ENCODE assay signal across 8 cellular contexts in genomic region chr14:73764881-73765280, GRCh38. TPM values are rescaled to one million over a fixed set of nuclear protein-coding genes. Genes with fewer than 3 reads are reported as not detected.
DNase-seq lines count a peak whose midpoint lies in the region; FAIRE-seq and TF ChIP-seq lines count a peak whose summit lies in the region.

No MANE protein-coding gene starts in this region.

- H3K27me3 ChIP-seq in SU-DHL-6 (ENCODE audit: low read length) = no peaks in the 10 kb centered on the region
- H3K27me3 ChIP-seq in hepatocyte = no peaks in the 10 kb centered on the region
- no peaks in the 10 kb centered on the region for H3K27me3 ChIP-seq in small intestine (ENCODE audit: control insufficient read depth in 2 of 2, insufficient read depth in 2 of 2, low read length in 2 of 2)

- H3K27ac ChIP-seq in SU-DHL-6 (ENCODE audit: low read depth, low read length) (peak overlapping the region; percentile 7; the same call in 1 of the 2 replicates), hepatocyte (peak overlapping the region; percentile 15), small intestine (ENCODE audit: low read depth in 1 of 2, low read length in 1 of 2) (peak overlapping the region; percentile 60 to 89)

- in situ Hi-C loops in G401 (cut with HindIII; ENCODE audit: low sequenced_read_pairs) = no loop called here

- H3K4me1 Mint-ChIP-seq in osteocyte (ENCODE audit: unreplicated experiment) = peaks cover 50% of the 10 kb centered on the region

- H4K20me1 ChIP-seq in SU-DHL-6 (ENCODE audit: low read depth, low read length) = no peaks in the 10 kb centered on the region
- H4K20me1 ChIP-seq in hepatocyte (ENCODE audit: insufficient read depth, poor library complexity, severe bottlenecking) = peaks cover 7% of the 10 kb centered on the region

- H3K27ac Mint-ChIP-seq in osteocyte (ENCODE audit: unreplicated experiment) = no peak overlapping the region

- no peaks in the 10 kb centered on the region for H3K36me3 ChIP-seq in SU-DHL-6 (ENCODE audit: low read length)
- no peaks in the 10 kb centered on the region for H3K36me3 ChIP-seq in hepatocyte (replicated peaks; ENCODE audit: insufficient read depth, low read depth)
- peaks cover 0 to 2% of the 10 kb centered on the region in 2 donors for H3K36me3 ChIP-seq in small intestine (ENCODE audit: control insufficient read depth in 2 of 2, insufficient read depth in 2 of 2, low read length in 2 of 2)

- H3K9me3 ChIP-seq in SU-DHL-6 (ENCODE audit: insufficient read depth, low read length) = no peaks in the 10 kb centered on the region
- no peaks in the 10 kb centered on the region for H3K9me3 ChIP-seq in hepatocyte (ENCODE audit: low read depth)
- H3K9me3 ChIP-seq in small intestine (ENCODE audit: control insufficient read depth, low read depth) = no peaks in the 10 kb centered on the region

- no peak overlapping the region for H2AFZ ChIP-seq in SU-DHL-6 (ENCODE audit: low read depth, low read length, severe bottlenecking)
- H2AFZ ChIP-seq in hepatocyte = no peak overlapping the region

- H3K4me3 Mint-ChIP-seq in osteocyte (ENCODE audit: unreplicated experiment) = no peak overlapping the region

- TF ChIP-seq CTCF in SU-DHL-6 (IDR thresholded peaks at IDR 0.05; ENCODE audit: insufficient read depth, low read length, poor library complexity, severe bottlenecking) = no peak
- no peak for TF ChIP-seq CTCF in hepatocyte (IDR thresholded peaks at IDR 0.05; ENCODE audit: poor library complexity)
- no peak for TF ChIP-seq CTCF in osteocyte (IDR thresholded peaks at IDR 0.05)

- 81% methylated on average over 4 of the region's 4 CpGs for WGBS in hepatocyte (ENCODE audit: low lambda C conversion rate, missing lambda C conversion rate)
- 7 to 18% (median 8%) methylated on average over 4 of the region's 4 CpGs for WGBS in small intestine, 3 donors

- H3K9ac ChIP-seq in SU-DHL-6 (ENCODE audit: low read length) = no peak overlapping the region

- H3K9me2 ChIP-seq in SU-DHL-6 (replicated peaks; ENCODE audit: insufficient read depth, low read length) (no peaks in the 10 kb centered on the region), hepatocyte (replicated peaks; ENCODE audit: insufficient read depth) (no peaks in the 10 kb centered on the region)

- H3K4me2 ChIP-seq in SU-DHL-6 (ENCODE audit: low read depth, low read length, poor library complexity, severe bottlenecking) (no peak overlapping the region), hepatocyte (no peak overlapping the region)

- FAIRE-seq in small intestine (lab: Jason Lieb, UNC) = no peak

- DNase-seq in HT-29 (ENCODE audit: low spot score) (peak; percentile 70), hepatocyte (ENCODE audit: low spot score) (no peak), small intestine (peak; percentile 89), osteocyte (ENCODE audit: extremely low spot score, unreplicated experiment) (no peak), G401 (ENCODE audit: low spot score) (no peak), T-helper 2 cell (no peak)
- DNase-seq in stimulated activated naive CD4-positive, alpha-beta T cell treated with Interleukin-2 at 50 U/mL for 16 hours (lab: John Stamatoyannopoulos, UW) = no peak

- H3K79me2 ChIP-seq in SU-DHL-6 (ENCODE audit: insufficient read depth, low read length) = peaks cover 22% of the 10 kb centered on the region
- peaks cover 92% of the 10 kb centered on the region for H3K79me2 ChIP-seq in hepatocyte

- H3F3A ChIP-seq in SU-DHL-6 (ENCODE audit: insufficient read depth) = peaks cover 44% of the 10 kb centered on the region

- H3K4me3 ChIP-seq in SU-DHL-6 (ENCODE audit: insufficient read depth, low read length, poor library complexity, severe bottlenecking) (no peak overlapping the region), hepatocyte (no peak overlapping the region), small intestine (ENCODE audit: low read depth in 1 of 2, low read length in 2 of 2) (no peak overlapping the region)

- H3K9me3 Mint-ChIP-seq in osteocyte (ENCODE audit: unreplicated experiment) = no peaks in the 10 kb centered on the region

- H3K27me3 Mint-ChIP-seq in osteocyte (ENCODE audit: unreplicated experiment) = no peaks in the 10 kb centered on the region

- H3K4me1 ChIP-seq in hepatocyte (ENCODE audit: insufficient read depth) (peaks cover 48% of the 10 kb centered on the region), small intestine (ENCODE audit: control insufficient read depth in 2 of 2, insufficient read depth in 1 of 2, low read depth in 1 of 2, low read length in 1 of 2) (peaks cover 18 to 51% of the 10 kb centered on the region in 2 donors)

- H3K36me3 Mint-ChIP-seq in osteocyte (ENCODE audit: unreplicated experiment) = no peaks in the 10 kb centered on the region

RNA-seq across cellular contexts. Expression of gene PNMA1, which starts 50.7 kb away (rescaled TPM):
- 6.3 and 7.5 TPM in 2 replicates for total RNA-seq in HT-29 (2014; rRNA removed; shearing (Covaris generic))
- total RNA-seq in hepatocyte (23.0 and 27.3 TPM in 2 replicates), osteocyte (81.4 and 81.8 TPM in 2 replicates)
- polyA plus RNA-seq in hepatocyte (41.2 and 45.7 TPM in 2 replicates), small intestine (10 to 100 TPM; 10.8 to 23.5 (median 17.0) TPM)
- 65.8 and 80.4 TPM in 2 replicates for total RNA-seq in G401 (2014; rRNA removed; shearing (Covaris generic))

Comparison
In these comparisons a context has a peak if more than half of its experiments do, and no peak if none do; other contexts are left out.
1. DNase-seq: peak in HT-29 (single experiment) and small intestine (single experiment); none in hepatocyte (single experiment), osteocyte (single experiment), G401 (single experiment), T-helper 2 cell (0 of 5) and stimulated activated naive CD4-positive, alpha-beta T cell treated with Interleukin-2 at 50 U/mL for 16 hours (single experiment).
2. H3K27ac ChIP-seq: peak in every context shown above with its lines; median percentile 74 in small intestine; 15 in hepatocyte; 7 in SU-DHL-6.